Comparison of ENCODE assay signal across 8 cellular contexts in genomic region chr10:119305860-119306513, GRCh38.
DNase-seq lines count a peak whose midpoint lies in the region; ATAC-seq and TF ChIP-seq lines count a peak whose summit lies in the region.

No MANE protein-coding gene starts in this region.

- peaks cover 4% of the 10 kb centered on the region for H3K4me1 ChIP-seq in endodermal cell (ENCODE audit: control insufficient read depth, insufficient read depth, low read length)
- peaks cover 0 to 98% (median 55%) of the 10 kb centered on the region in 4 donors for H3K4me1 ChIP-seq in tibial artery

- DNase-seq in NCI-H1694 treated with DMSO at 0.1 percent for 48 hours (lab: John Stamatoyannopoulos, UW) (peak; percentile 54), endodermal cell (no peak), non-pigmented ciliary epithelial cell (ENCODE audit: low read depth) (peak; percentile 96), tibial artery (peak; percentile 87 to 95), midbrain (lab: John Stamatoyannopoulos, UW) (no peak)
- peak; percentile 82 to 90 for DNase-seq in activated CD4-positive, alpha-beta T cell treated with anti-CD3 and anti-CD28 coated beads, Interleukin-2, amount 50 U/mL, for 48 hours

- peaks cover 3% of the 10 kb centered on the region for H3K4me1 Mint-ChIP-seq in endodermal cell

- no peak for TF ChIP-seq CTCF in endodermal cell (conservative IDR thresholded peaks at IDR 0.05)
- no peak for TF ChIP-seq CTCF in tibial artery (IDR thresholded peaks at IDR 0.05)

- no peaks in the 10 kb centered on the region for H3K27me3 Mint-ChIP-seq in endodermal cell (ENCODE audit: insufficient read depth)

- no peaks in the 10 kb centered on the region for H3K36me3 Mint-ChIP-seq in endodermal cell (ENCODE audit: low read depth)

- ATAC-seq in HG02623 (IDR thresholded peaks at IDR 0.05; ENCODE audit: unreplicated experiment): peak; percentile 43

- peak overlapping the region; percentile 16 for H3K27ac Mint-ChIP-seq in endodermal cell

- WGBS in endodermal cell (ENCODE audit: insufficient coverage in 1 of 2, insufficient read length in 1 of 2), 2 experiments: 79 to 82% methylated on average over 11 of the region's 11 CpGs

- no peaks in the 10 kb centered on the region for H3K36me3 ChIP-seq in endodermal cell (ENCODE audit: control insufficient read depth, insufficient read depth, low read length)
- no peaks in the 10 kb centered on the region for H3K36me3 ChIP-seq in tibial artery

- H3K4me3 Mint-ChIP-seq in endodermal cell: no peak overlapping the region

- H3K9me3 ChIP-seq in endodermal cell (ENCODE audit: control insufficient read depth, low read length): no peaks in the 10 kb centered on the region
- no peaks in the 10 kb centered on the region for H3K9me3 ChIP-seq in tibial artery

- intact Hi-C loops in tibial artery (cut with DNase I; ENCODE audit: low total_unique reads): no loop called here

- TF ChIP-seq POLR2A in GM15510 (IDR thresholded peaks at IDR 0.05; ENCODE audit: borderline replicate concordance, extremely low read depth, insufficient read length): peak; percentile 42

- no peak overlapping the region for H3K27ac ChIP-seq in endodermal cell (ENCODE audit: low read depth, low read length)
- peak overlapping the region; percentile 77 to 80 for H3K27ac ChIP-seq in tibial artery

- H3K27me3 ChIP-seq in endodermal cell (ENCODE audit: control insufficient read depth, insufficient read depth, low read length, poor library complexity, severe bottlenecking) (no peaks in the 10 kb centered on the region), tibial artery (no peaks in the 10 kb centered on the region)

- no peak overlapping the region for H3K9ac ChIP-seq in endodermal cell (ENCODE audit: extremely low read depth, low read length, poor library complexity, severe bottlenecking)

- no peak overlapping the region for H3K4me3 ChIP-seq in endodermal cell (ENCODE audit: low read length)
- no peak overlapping the region for H3K4me3 ChIP-seq in tibial artery

- no peaks in the 10 kb centered on the region for H3K9me3 Mint-ChIP-seq in endodermal cell

Comparison
In these comparisons a context has a peak if more than half of its experiments do, and no peak if none do; other contexts are left out.
1. DNase-seq: peak in NCI-H1694 treated with DMSO at 0.1 percent for 48 hours (single experiment), activated CD4-positive, alpha-beta T cell treated with anti-CD3 and anti-CD28 coated beads, Interleukin-2, amount 50 U/mL, for 48 hours (2 of 2), non-pigmented ciliary epithelial cell (single experiment) and tibial artery (2 of 2); none in endodermal cell (single experiment) and midbrain (single experiment).